In genomic region chr3:180135101-180135500, GRCh38 we compare ENCODE assay signal across 15 cellular contexts.
DNase-seq lines count a peak whose midpoint lies in the region; ATAC-seq and TF ChIP-seq lines count a peak whose summit lies in the region.
"Had no signal": no experiment of that assay in that cellular context is flagged by ENCODE, and none has a peak within 500 bp of the region (broad histone marks: within the 10 kb centered on the region; RNA-seq: fewer than 3 reads in every experiment).

No MANE protein-coding gene starts in this region.

- no peaks in the 10 kb centered on the region for H3K9me3 Mint-ChIP-seq in neural progenitor cell

- H2AFZ ChIP-seq in hepatocyte: no peak overlapping the region
- H2AFZ ChIP-seq in neural progenitor cell (replicated peaks): peak overlapping the region; percentile 42
- H2AFZ ChIP-seq: GM23248 had no signal

- H3K79me2 ChIP-seq in hepatocyte (no peaks in the 10 kb centered on the region), neural progenitor cell (ENCODE audit: low read depth) (no peaks in the 10 kb centered on the region)

- H3K27ac ChIP-seq in hepatocyte (peak overlapping the region; percentile 36), neural progenitor cell (no peak overlapping the region)
- H3K27ac ChIP-seq: GM23248 had no signal

- H3K27me3 ChIP-seq in hepatocyte (no peaks in the 10 kb centered on the region), neural progenitor cell (no peaks in the 10 kb centered on the region)

- no peaks in the 10 kb centered on the region for H3K9me2 ChIP-seq in hepatocyte (replicated peaks; ENCODE audit: insufficient read depth)

- peak; percentile 1 for DNase-seq in Jurkat, Clone E6-1 (ENCODE audit: low read depth, low spot score)
- DNase-seq in hepatocyte (ENCODE audit: low spot score) (no peak), neural progenitor cell (ENCODE audit: low spot score) (no peak), cerebellar nuclear complex (lab: John Stamatoyannopoulos, UW) (no peak), left lobe of liver (ENCODE audit: low spot score) (no peak)
- no peak for DNase-seq in activated naive CD4-positive, alpha-beta T cell (lab: John Stamatoyannopoulos, UW)
- DNase-seq: C1 segment of cervical spinal cord; Calu3; CD4-positive, alpha-beta memory T cell; DMS79 treated with DMSO at 0.1 percent for 48 hours; GF-D8; GM23248; H9 had no signal

- ATAC-seq in left lobe of liver: no peak
- no peak for ATAC-seq in GM18870 (IDR thresholded peaks at IDR 0.05; ENCODE audit: unreplicated experiment)
- ATAC-seq: HCT116 had no signal

- WGBS in hepatocyte (ENCODE audit: low lambda C conversion rate, missing lambda C conversion rate): 52% methylated on average over 2 of the region's 2 CpGs

- H3K4me3 Mint-ChIP-seq in neural progenitor cell: no peak overlapping the region
- H3K4me3 Mint-ChIP-seq: CD4-positive, alpha-beta memory T cell; H9 had no signal

- H3K4me3 ChIP-seq in Jurkat, Clone E6-1 (ENCODE audit: low read length): no peak overlapping the region
- H3K4me3 ChIP-seq in hepatocyte (no peak overlapping the region), neural progenitor cell (no peak overlapping the region)
- H3K4me3 ChIP-seq: GM23248 had no signal

- no peaks in the 10 kb centered on the region for H3K36me3 Mint-ChIP-seq in neural progenitor cell
- H3K36me3 Mint-ChIP-seq: CD4-positive, alpha-beta memory T cell had no signal

- no peak overlapping the region for H3K4me2 ChIP-seq in hepatocyte
- no peak overlapping the region for H3K4me2 ChIP-seq in neural progenitor cell

- H3K36me3 ChIP-seq in hepatocyte (replicated peaks; ENCODE audit: insufficient read depth, low read depth) (no peaks in the 10 kb centered on the region), neural progenitor cell (no peaks in the 10 kb centered on the region)

- TF ChIP-seq CTCF in hepatocyte (IDR thresholded peaks at IDR 0.05; ENCODE audit: poor library complexity): no peak
- TF ChIP-seq CTCF in neural progenitor cell (IDR thresholded peaks at IDR 0.05): no peak

- no peak overlapping the region for H3K27ac Mint-ChIP-seq in neural progenitor cell
- H3K27ac Mint-ChIP-seq: CD4-positive, alpha-beta memory T cell had no signal

- H3F3A ChIP-seq in neural progenitor cell (ENCODE audit: low read depth): no peaks in the 10 kb centered on the region

- H3K4me1 ChIP-seq in hepatocyte (ENCODE audit: insufficient read depth) (no peaks in the 10 kb centered on the region), neural progenitor cell (peaks cover 14% of the 10 kb centered on the region)

- H3K4me1 Mint-ChIP-seq in neural progenitor cell: no peaks in the 10 kb centered on the region
- H3K4me1 Mint-ChIP-seq: CD4-positive, alpha-beta memory T cell had no signal

- no peaks in the 10 kb centered on the region for H3K27me3 Mint-ChIP-seq in neural progenitor cell (ENCODE audit: insufficient read depth, low read depth)
- H3K27me3 Mint-ChIP-seq: CD4-positive, alpha-beta memory T cell had no signal

- H3K9me3 ChIP-seq in hepatocyte (ENCODE audit: low read depth) (no peaks in the 10 kb centered on the region), neural progenitor cell (ENCODE audit: low read depth) (no peaks in the 10 kb centered on the region)

- no peak overlapping the region for H3K9ac ChIP-seq in neural progenitor cell
- H3K9ac ChIP-seq: GM23248 had no signal

- H4K20me1 ChIP-seq in hepatocyte (ENCODE audit: insufficient read depth, poor library complexity, severe bottlenecking): no peaks in the 10 kb centered on the region
- no peaks in the 10 kb centered on the region for H4K20me1 ChIP-seq in neural progenitor cell (ENCODE audit: low read depth)
